Comparison of ENCODE assay signal across 7 cellular contexts in the genomic region with DNA sequence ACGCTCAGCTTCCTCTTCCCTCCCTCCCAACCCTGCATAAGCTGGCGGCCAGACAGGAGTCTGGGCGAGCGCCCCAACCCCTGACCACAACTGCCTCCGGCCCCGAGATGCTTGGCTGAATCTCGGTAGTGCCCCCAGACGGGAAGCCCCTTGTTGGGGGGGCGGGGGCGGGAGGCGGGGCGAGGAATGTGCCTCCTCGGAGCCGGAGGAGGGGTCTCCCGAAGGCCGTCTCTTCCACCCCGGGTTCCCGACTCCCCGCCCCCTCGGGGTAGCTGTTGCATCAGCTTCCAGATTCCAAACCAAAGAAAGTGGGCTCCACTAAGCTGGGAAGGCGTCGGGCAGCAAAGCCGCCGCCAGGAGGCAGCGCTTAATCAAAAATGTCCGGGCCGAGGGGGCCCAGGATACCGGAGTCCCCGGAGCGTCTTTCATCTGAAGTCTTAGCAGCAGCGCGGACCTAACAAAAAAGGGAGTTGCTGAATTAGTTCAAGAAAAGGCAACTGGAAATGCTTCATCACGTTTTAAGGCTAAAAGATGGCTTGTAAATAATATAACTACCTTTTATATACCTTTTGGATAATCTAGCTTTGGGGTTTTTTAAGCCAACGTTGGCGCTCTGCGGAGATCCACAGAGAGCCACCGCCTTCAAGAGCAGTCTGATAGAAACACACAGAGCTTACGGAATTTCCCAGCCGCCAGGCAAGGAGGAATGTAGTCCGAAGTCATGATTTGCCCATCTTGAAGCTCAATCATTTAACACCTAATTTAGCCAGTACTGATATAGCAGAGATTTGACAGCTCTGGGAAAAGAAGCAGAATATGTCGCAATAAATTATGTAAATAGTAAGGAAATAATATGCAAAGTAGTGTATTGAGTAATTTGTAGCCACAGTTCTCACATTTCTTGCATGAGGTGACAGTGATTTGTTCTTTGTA. TPM values are rescaled to one million over a fixed set of nuclear protein-coding genes. Genes with fewer than 3 reads are reported as not detected.
DNase-seq lines count a peak whose midpoint lies in the region; ATAC-seq, FAIRE-seq and TF ChIP-seq lines count a peak whose summit lies in the region.

No MANE protein-coding gene starts in this region.

- peak overlapping the region; percentile 86 for H3K4me2 ChIP-seq in osteoblast (ENCODE audit: insufficient read depth, low read length)

- TF ChIP-seq CTCF in GM12873 (IDR thresholded peaks at IDR 0.05; ENCODE audit: insufficient read depth, low read depth, low read length, missing control alignments) (peak; percentile 68), osteoblast (IDR thresholded peaks at IDR 0.05; ENCODE audit: extremely low read depth, low read depth, low read length) (peak; percentile 81), thoracic aorta (IDR thresholded peaks at IDR 0.05) (peak; percentile 83)

- H3K4me1 ChIP-seq in osteoblast (ENCODE audit: insufficient read depth, low read length) (peaks cover 35% of the 10 kb centered on the region), thoracic aorta (ENCODE audit: control insufficient read depth in 1 of 2, low read depth in 2 of 2) (peaks cover 11 to 42% of the 10 kb centered on the region in 2 donors)

- H3K36me3 ChIP-seq in osteoblast (ENCODE audit: insufficient read depth, low read length) (no peaks in the 10 kb centered on the region), thoracic aorta (no peaks in the 10 kb centered on the region)

- H3K4me3 ChIP-seq in osteoblast (ENCODE audit: insufficient read depth, low read length), result peak overlapping the region; percentile 52
- peak overlapping the region; percentile 72 for H3K4me3 ChIP-seq in thoracic aorta

- no peaks in the 10 kb centered on the region for H4K20me1 ChIP-seq in osteoblast (ENCODE audit: insufficient read depth, low read length)

- peak overlapping the region; percentile 77 for H2AFZ ChIP-seq in osteoblast (ENCODE audit: low read length)

- H3K27ac ChIP-seq in osteoblast (ENCODE audit: low read depth, low read length), result peak overlapping the region; percentile 42
- H3K27ac ChIP-seq in thoracic aorta, result peak overlapping the region; percentile 60 to 66

- peak; percentile 52 for ATAC-seq in HG02870 (IDR thresholded peaks at IDR 0.05; ENCODE audit: unreplicated experiment)
- ATAC-seq in thoracic aorta (ENCODE audit: insufficient number of reproducible peaks, low FRiP score, low read depth), result peak; percentile 38

- H3K27me3 ChIP-seq in osteoblast (ENCODE audit: insufficient read depth, low read length) (no peaks in the 10 kb centered on the region), thoracic aorta (replicated peaks; ENCODE audit: insufficient read depth) (no peaks in the 10 kb centered on the region)

- H3K79me2 ChIP-seq in osteoblast (ENCODE audit: insufficient read depth, low read length), result no peaks in the 10 kb centered on the region

- DNase-seq in RCC 7860 (ENCODE audit: low spot score) (peak; percentile 72), germinal center (ENCODE audit: low spot score) (peak; percentile 81), osteoblast (ENCODE audit: insufficient read length, low spot score, missing footprints) (peak; percentile 96), thoracic aorta (ENCODE audit: low spot score) (no peak)
- peak; percentile 52 for DNase-seq in activated gamma-delta T cell treated with anti-CD3 and anti-CD28 coated beads, Interleukin-2, amount 50 U/mL, for 16 hours (ENCODE audit: low read depth)

- H3K9me3 ChIP-seq in osteoblast (ENCODE audit: low read depth, low read length), result no peaks in the 10 kb centered on the region
- H3K9me3 ChIP-seq in thoracic aorta, result no peaks in the 10 kb centered on the region

- no peak for FAIRE-seq in RCC 7860 (lab: Jason Lieb, UNC)

RNA-seq across cellular contexts. Expression of a gene that starts 6.8 kb away (rescaled TPM):
- 20.3 and 31.5 TPM in 2 replicates for total RNA-seq in osteoblast
- total RNA-seq in thoracic aorta, result 10 to 100 TPM; 17.3 to 65.0 TPM

RNA-seq across cellular contexts. Expression of a gene that starts 7.7 kb away (rescaled TPM):
- 4.3 and 4.7 TPM in 2 replicates for total RNA-seq in osteoblast
- 10 to 100 TPM; 34.4 to 38.5 TPM for total RNA-seq in thoracic aorta

RNA-seq across cellular contexts. Expression of a gene that starts 13.5 kb away (rescaled TPM):
- total RNA-seq in osteoblast, result 580 and 649 TPM in 2 replicates
- 100 to 1,000 TPM; 160 to 182 TPM for total RNA-seq in thoracic aorta

RNA-seq across cellular contexts. Expression of a gene that starts 48.7 kb away (rescaled TPM):
- total RNA-seq in osteoblast (147 and 164 TPM in 2 replicates), thoracic aorta (100 to 1,000 TPM; 158 to 209 TPM)

RNA-seq across cellular contexts. Expression of a gene that starts 56.4 kb away (rescaled TPM):
- total RNA-seq in osteoblast (55.0 and 62.8 TPM in 2 replicates), thoracic aorta (10 to 100 TPM; 72.2 to 72.6 TPM)
